In genomic region chr5:111932628-111933027, GRCh38 we compare ENCODE assay signal across 16 cellular contexts.
DNase-seq lines count a peak whose midpoint lies in the region; ATAC-seq, FAIRE-seq and TF ChIP-seq lines count a peak whose summit lies in the region.
"Had no signal": no experiment of that assay in that cellular context is flagged by ENCODE, and none has a peak within 500 bp of the region (broad histone marks: within the 10 kb centered on the region; RNA-seq: fewer than 3 reads in every experiment).

No MANE protein-coding gene starts in this region.

- H3K4me3 Mint-ChIP-seq in activated naive CD4-positive, alpha-beta T cell treated with anti-CD3 and anti-CD28 coated beads for 36 hours: no peak overlapping the region
- H3K4me3 Mint-ChIP-seq: natural killer cell had no signal

- no peaks in the 10 kb centered on the region for H4K20me1 ChIP-seq in SK-N-SH (ENCODE audit: insufficient read depth)

- no peak overlapping the region; the same call in 1 of the 2 replicates for H2AFZ ChIP-seq in SK-N-SH (ENCODE audit: low read depth)

- H3K27me3 ChIP-seq in right atrium auricular region: no peaks in the 10 kb centered on the region
- H3K27me3 ChIP-seq in SK-N-SH (ENCODE audit: insufficient read depth): no peaks in the 10 kb centered on the region
- H3K27me3 ChIP-seq in heart right ventricle: no peaks in the 10 kb centered on the region
- no peaks in the 10 kb centered on the region for H3K27me3 ChIP-seq in aorta (ENCODE audit: control insufficient read depth in 1 of 2, insufficient read depth in 2 of 2, low read length in 1 of 2)
- H3K27me3 ChIP-seq: dorsolateral prefrontal cortex, thyroid gland had no signal

- POLR2A ChIA-PET in SK-N-SH (lab: Yijun Ruan, JAX): no interaction called here

- H3K4me1 ChIP-seq in right atrium auricular region (peaks cover 0 to 12% of the 10 kb centered on the region in 2 donors), SK-N-SH (ENCODE audit: control insufficient read depth in 1 of 2, insufficient read depth in 2 of 2, low read depth in 1 of 2, low read length in 1 of 2) (peaks cover 0 to 35% of the 10 kb centered on the region in 2 experiments), heart right ventricle (peaks cover 0 to 51% (median 11%) of the 10 kb centered on the region in 9 donors), aorta (ENCODE audit: control insufficient read depth in 1 of 2, insufficient read depth in 2 of 2, low read length in 2 of 2) (peaks cover 0 to 7% of the 10 kb centered on the region in 2 donors)
- H3K4me1 ChIP-seq: thyroid gland had no signal

- H3K4me3 ChIP-seq in right atrium auricular region (no peak overlapping the region), SK-N-SH (ENCODE audit: low read depth in 2 of 2, low read length in 1 of 2) (no peak overlapping the region), heart right ventricle (no peak overlapping the region), aorta (ENCODE audit: low read length in 2 of 2) (no peak overlapping the region)
- H3K4me3 ChIP-seq: dorsolateral prefrontal cortex, thyroid gland had no signal

- no peaks in the 10 kb centered on the region for H3K79me2 ChIP-seq in SK-N-SH (ENCODE audit: insufficient read depth)

- TF ChIP-seq EP300 in SK-N-SH (IDR thresholded peaks at IDR 0.05; ENCODE audit: borderline replicate concordance in 1 of 2, low read depth in 1 of 2, low read length in 1 of 2): peak; percentile 12 to 83; a peak in 3 of 4 replicates

- no peak for FAIRE-seq in urothelium cell line (lab: Jason Lieb, UNC)

- DNase-seq in Right ventricle myocardium superior: no peak
- DNase-seq in right atrium auricular region (ENCODE audit: low spot score): no peak
- DNase-seq in SK-N-SH: no peak
- peak; percentile 11 to 15 for DNase-seq in heart right ventricle
- DNase-seq in urothelium cell line (ENCODE audit: low spot score): peak; percentile 53
- DNase-seq in aorta: no peak
- no peak for DNase-seq in activated effector memory CD4-positive, alpha-beta T cell treated with anti-CD3 and anti-CD28 coated beads, Interleukin-2, amount 50 U/mL, for 16 hours
- no peak for DNase-seq in activated naive CD4-positive, alpha-beta T cell treated with anti-CD3 and anti-CD28 coated beads for 36 hours
- DNase-seq: activated T-cell treated with anti-CD3 and anti-CD28 coated beads, Interleukin-2, amount 50 U/mL, for 48 hours; natural killer cell; NCI-H1417; NCI-H524; retina; stimulated activated CD4-positive, alpha-beta T cell treated with anti-CD3 and anti-CD28 coated beads, Interleukin-4, amount 100 ng/mL, for 1 hour; thyroid gland had no signal

- 2% methylated on average over 5 of the region's 5 CpGs for WGBS in SK-N-SH (ENCODE audit: low lambda C conversion rate)
- 39 to 43% methylated on average over 5 of the region's 5 CpGs for WGBS in heart right ventricle, 2 donors
- 14 to 17% methylated on average over 5 of the region's 5 CpGs for WGBS in aorta, 2 donors

- no peaks in the 10 kb centered on the region for H3K36me3 Mint-ChIP-seq in activated naive CD4-positive, alpha-beta T cell treated with anti-CD3 and anti-CD28 coated beads for 36 hours (ENCODE audit: low read depth)
- H3K36me3 Mint-ChIP-seq: natural killer cell had no signal

- H3K27me3 Mint-ChIP-seq in activated naive CD4-positive, alpha-beta T cell treated with anti-CD3 and anti-CD28 coated beads for 36 hours (ENCODE audit: low read depth): peaks cover 4% of the 10 kb centered on the region

- no peaks in the 10 kb centered on the region for H3K36me3 ChIP-seq in right atrium auricular region
- H3K36me3 ChIP-seq in SK-N-SH (replicated peaks in 1 of 2; ENCODE audit: control insufficient read depth in 1 of 2, insufficient read depth in 2 of 2, low read length in 1 of 2): no peaks in the 10 kb centered on the region
- H3K36me3 ChIP-seq in heart right ventricle: no peaks in the 10 kb centered on the region
- H3K36me3 ChIP-seq in aorta (ENCODE audit: control insufficient read depth in 1 of 2, insufficient read depth in 2 of 2, low read length in 1 of 2): no peaks in the 10 kb centered on the region
- H3K36me3 ChIP-seq: thyroid gland had no signal

- H3F3A ChIP-seq in SK-N-SH (replicated peaks; ENCODE audit: insufficient read depth): peaks cover 55% of the 10 kb centered on the region

- H3K4me1 Mint-ChIP-seq in activated naive CD4-positive, alpha-beta T cell treated with anti-CD3 and anti-CD28 coated beads for 36 hours (ENCODE audit: low read depth): no peaks in the 10 kb centered on the region
- H3K4me1 Mint-ChIP-seq: natural killer cell had no signal

- ATAC-seq in Right ventricle myocardium superior (ENCODE audit: poor library complexity) (peak; percentile 77), heart right ventricle (peak in 6 of 8 donors; percentile 50 to 82 (median 72)), aorta (ENCODE audit: low FRiP score) (no peak)
- ATAC-seq: natural killer cell had no signal

- CTCF ChIA-PET in SK-N-SH (lab: Yijun Ruan, JAX): no interaction called here
- CTCF ChIA-PET in activated naive CD4-positive, alpha-beta T cell treated with anti-CD3 and anti-CD28 coated beads for 36 hours (lab: Charles Lee): no interaction called here

- H3K9me3 Mint-ChIP-seq in activated naive CD4-positive, alpha-beta T cell treated with anti-CD3 and anti-CD28 coated beads for 36 hours: no peaks in the 10 kb centered on the region
- H3K9me3 Mint-ChIP-seq: natural killer cell had no signal

- H3K9me2 ChIP-seq in SK-N-SH: no peaks in the 10 kb centered on the region

- H3K27ac ChIP-seq in right atrium auricular region: no peak overlapping the region
- H3K27ac ChIP-seq in SK-N-SH (ENCODE audit: low read depth in 2 of 2, low read length in 1 of 2): peak overlapping the region; percentile 87 to 99; a peak in 3 of 4 replicates
- H3K27ac ChIP-seq in heart right ventricle: no peak overlapping the region
- H3K27ac ChIP-seq in aorta (ENCODE audit: low read depth in 1 of 2, low read length in 2 of 2): no peak overlapping the region
- H3K27ac ChIP-seq: dorsolateral prefrontal cortex, thyroid gland had no signal

- H3K9me3 ChIP-seq in right atrium auricular region (no peaks in the 10 kb centered on the region), SK-N-SH (no peaks in the 10 kb centered on the region), heart right ventricle (peaks cover 0 to 7% (median 0%) of the 10 kb centered on the region in 11 donors), aorta (ENCODE audit: control insufficient read depth, low read length) (no peaks in the 10 kb centered on the region)
- H3K9me3 ChIP-seq: thyroid gland had no signal

- intact Hi-C loops in Right ventricle myocardium superior (cut with DNase I) (no loop called here), heart right ventricle (cut with DNase I) (no loop called here), aorta (cut with DNase I) (no loop called here)
- intact Hi-C loops in activated naive CD4-positive, alpha-beta T cell treated with anti-CD3 and anti-CD28 coated beads for 36 hours (cut with micrococcal nuclease): no loop called here

- TF ChIP-seq RAD21 in SK-N-SH (IDR thresholded peaks at IDR 0.05; ENCODE audit: low read length): no peak

- TF ChIP-seq CTCF in right atrium auricular region (IDR thresholded peaks at IDR 0.05) (no peak), SK-N-SH (IDR thresholded peaks at IDR 0.05) (no peak), heart right ventricle (IDR thresholded peaks at IDR 0.05) (no peak)

- no peak overlapping the region for H3K27ac Mint-ChIP-seq in activated naive CD4-positive, alpha-beta T cell treated with anti-CD3 and anti-CD28 coated beads for 36 hours
- H3K27ac Mint-ChIP-seq: natural killer cell had no signal

- H3K4me2 ChIP-seq in SK-N-SH: peak overlapping the region; percentile 67

- peak overlapping the region; percentile 64 for H3K9ac ChIP-seq in SK-N-SH

TF ChIP-seq in SK-N-SH, 30 proteins besides CTCF, POLR2A, EP300 and RAD21 (continues in another document):
- TF ChIP-seq REST (IDR thresholded peaks at IDR 0.05; ENCODE audit: low read depth, low read length) (0 out of 2 replicates have a peak, but pooled peaks have one; percentile 12), MXI1 (IDR thresholded peaks at IDR 0.05; ENCODE audit: low read depth, low read length) (no peak), GATA2 (CRISPR knock-in tag; IDR thresholded peaks at IDR 0.05) (no peak), FOSL2 (IDR thresholded peaks at IDR 0.05; ENCODE audit: borderline replicate concordance, low read depth) (peak; percentile 82), NRF1 (IDR thresholded peaks at IDR 0.05; ENCODE audit: low read depth, low read length) (no peak), NFIC (IDR thresholded peaks at IDR 0.05; ENCODE audit: borderline replicate concordance) (peak; percentile 90), TCF12 (IDR thresholded peaks at IDR 0.05) (peak; percentile 96), JUND (IDR thresholded peaks at IDR 0.05) (peak; percentile 83)
- TF ChIP-seq, protein P1, sequence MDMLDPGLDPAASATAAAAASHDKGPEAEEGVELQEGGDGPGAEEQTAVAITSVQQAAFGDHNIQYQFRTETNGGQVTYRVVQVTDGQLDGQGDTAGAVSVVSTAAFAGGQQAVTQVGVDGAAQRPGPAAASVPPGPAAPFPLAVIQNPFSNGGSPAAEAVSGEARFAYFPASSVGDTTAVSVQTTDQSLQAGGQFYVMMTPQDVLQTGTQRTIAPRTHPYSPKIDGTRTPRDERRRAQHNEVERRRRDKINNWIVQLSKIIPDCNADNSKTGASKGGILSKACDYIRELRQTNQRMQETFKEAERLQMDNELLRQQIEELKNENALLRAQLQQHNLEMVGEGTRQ (IDR thresholded peaks at IDR 0.05; ENCODE audit: borderline replicate concordance, low read depth, low read length): no peak

Comparison
In these comparisons a context has a peak if more than half of its experiments do, and no peak if none do; other contexts are left out.
1. DNase-seq: peak in heart right ventricle (2 of 2) and urothelium cell line (single experiment); none in Right ventricle myocardium superior (single experiment), right atrium auricular region (single experiment), SK-N-SH (single experiment), aorta (0 of 2), activated effector memory CD4-positive, alpha-beta T cell treated with anti-CD3 and anti-CD28 coated beads, Interleukin-2, amount 50 U/mL, for 16 hours (single experiment) and activated naive CD4-positive, alpha-beta T cell treated with anti-CD3 and anti-CD28 coated beads for 36 hours (single experiment).
2. H3K27ac ChIP-seq: peak in SK-N-SH (2 of 2); none in right atrium auricular region (0 of 2), heart right ventricle (0 of 10) and aorta (0 of 2).